In genomic region chr18:48866028-48866733, GRCh38 we compare ENCODE assay signal across 9 cellular contexts.
DNase-seq lines count a peak whose midpoint lies in the region; ATAC-seq and TF ChIP-seq lines count a peak whose summit lies in the region.
"Had no signal": no experiment of that assay in that cellular context is flagged by ENCODE, and none has a peak within 500 bp of the region (broad histone marks: within the 10 kb centered on the region; RNA-seq: fewer than 3 reads in every experiment).

No MANE protein-coding gene starts in this region.

- intact Hi-C loops in head of caudate nucleus (cut with DNase I) = no loop called here

- DNase-seq in LHCN-M2 (ENCODE audit: low read depth) (peak; percentile 89), RWPE1 (ENCODE audit: low spot score) (no peak), head of caudate nucleus (peak; percentile 63 to 88 (median 78)), mesenteric fat pad (ENCODE audit: low spot score) (no peak), dedifferentiated amniotic fluid mesenchymal stem cell (ENCODE audit: extremely low spot score) (no peak)
- DNase-seq in activated naive CD4-positive, alpha-beta T cell treated with anti-CD3 and anti-CD28 coated beads, Interleukin-2, amount 50 U/mL, for 72 hours (ENCODE audit: low spot score in 2 of 2) = no peak
- DNase-seq: activated CD4-positive, alpha-beta T cell treated with anti-CD3 and anti-CD28 coated beads for 48 hours had no signal

- peak overlapping the region; percentile 38 for H3K27ac ChIP-seq in RWPE1

- H3K27me3 ChIP-seq in skeletal muscle satellite cell (ENCODE audit: control insufficient read depth, insufficient read depth, low read length) = no peaks in the 10 kb centered on the region

- no peak overlapping the region for H3K9ac ChIP-seq in skeletal muscle satellite cell (ENCODE audit: low read depth, low read length)

- peaks cover 8% of the 10 kb centered on the region for H3K36me3 ChIP-seq in skeletal muscle satellite cell (ENCODE audit: insufficient read depth, low read length)

- ATAC-seq in HG03354 (IDR thresholded peaks at IDR 0.05; ENCODE audit: poor library complexity, severe bottlenecking, unreplicated experiment) = no peak
- ATAC-seq in activated naive CD4-positive, alpha-beta T cell treated with anti-CD3 and anti-CD28 coated beads, Interleukin-2, amount 50 U/mL, for 72 hours = no peak

- peaks cover 0 to 4% of the 10 kb centered on the region in 2 donors for H3K36me3 Mint-ChIP-seq in activated naive CD4-positive, alpha-beta T cell treated with anti-CD3 and anti-CD28 coated beads, Interleukin-2, amount 50 U/mL, for 72 hours

- peaks cover 8% of the 10 kb centered on the region for H3K4me1 ChIP-seq in skeletal muscle satellite cell (ENCODE audit: control insufficient read depth, insufficient read depth, low read length)

- POLR2A ChIA-PET in RWPE1 (lab: Yijun Ruan, JAX; ENCODE audit: low non-redundant PET) = no interaction called here

- no peaks in the 10 kb centered on the region for H3K9me3 Mint-ChIP-seq in activated naive CD4-positive, alpha-beta T cell treated with anti-CD3 and anti-CD28 coated beads, Interleukin-2, amount 50 U/mL, for 72 hours

- peak overlapping the region; percentile 25 for H3K4me2 ChIP-seq in skeletal muscle satellite cell (ENCODE audit: low read length)

- H3K9me3 ChIP-seq in skeletal muscle satellite cell (replicated peaks; ENCODE audit: low read length) = no peaks in the 10 kb centered on the region

- H3K27ac Mint-ChIP-seq in activated naive CD4-positive, alpha-beta T cell treated with anti-CD3 and anti-CD28 coated beads, Interleukin-2, amount 50 U/mL, for 72 hours = no peak overlapping the region

- no peak overlapping the region for H3K4me3 ChIP-seq in skeletal muscle satellite cell (ENCODE audit: low read length)

- CTCF ChIA-PET in RWPE1 (lab: Yijun Ruan, JAX) = interaction anchor here (0.6 kb wide), 1 partner anchor 47 kb away, joined by 3 read pairs; no protein-coding TSS in a partner anchor

- TF ChIP-seq CTCF in RWPE1 (conservative IDR thresholded peaks at IDR 0.05; ENCODE audit: low read depth) = no peak

Comparison
In these comparisons a context has a peak if more than half of its experiments do, and no peak if none do; other contexts are left out.
1. DNase-seq: peak in LHCN-M2 (single experiment) and head of caudate nucleus (42 of 42); none in RWPE1 (single experiment), mesenteric fat pad (single experiment), dedifferentiated amniotic fluid mesenchymal stem cell (single experiment) and activated naive CD4-positive, alpha-beta T cell treated with anti-CD3 and anti-CD28 coated beads, Interleukin-2, amount 50 U/mL, for 72 hours (0 of 2).